In genomic region chr6:150149146-150149545, GRCh38 we compare ENCODE assay signal across 16 cellular contexts. TPM values are rescaled to one million over a fixed set of nuclear protein-coding genes. Genes with fewer than 3 reads are reported as not detected.
"Had no signal": no experiment of that assay in that cellular context is flagged by ENCODE, and none has a peak within 500 bp of the region (broad histone marks: within the 10 kb centered on the region; RNA-seq: fewer than 3 reads in every experiment).

No MANE protein-coding gene starts in this region.

- DNase-seq: activated naive CD4-positive, alpha-beta T cell treated with anti-CD3 and anti-CD28 coated beads for 36 hours; dermis blood vessel endothelial cell; foreskin melanocyte; heart left ventricle; immature natural killer cell; left cardiac atrium; lower lobe of right lung; sigmoid colon; stimulated activated CD4-positive, alpha-beta T cell treated with anti-CD3 and anti-CD28 coated beads, Interleukin-2, amount 100 ng/mL, for 24 hours; T-helper 9 cell had no signal

- H3K36me3 ChIP-seq: ascending aorta, breast epithelium, heart left ventricle, lower lobe of right lung, sigmoid colon, thoracic aorta had no signal

- H3K9me3 ChIP-seq: ascending aorta, breast epithelium, heart left ventricle, lower lobe of right lung, sigmoid colon, thoracic aorta had no signal

- H3K4me1 ChIP-seq: ascending aorta, breast epithelium had no signal

- H3K27me3 ChIP-seq: ascending aorta had no signal

- H3K4me3 ChIP-seq: ascending aorta, breast epithelium, heart left ventricle, lower lobe of right lung, sigmoid colon, thoracic aorta had no signal

- H3K27ac ChIP-seq: ascending aorta, breast epithelium, epithelial cell of prostate, heart left ventricle, lower lobe of right lung, sigmoid colon, thoracic aorta had no signal

RNA-seq across cellular contexts. Expression of gene PPP1R14C, which starts 6.3 kb away (rescaled TPM):
- total RNA-seq: activated naive CD4-positive, alpha-beta T cell treated with anti-CD3 and anti-CD28 coated beads for 36 hours; activated T-helper 17 cell treated with anti-CD3 and anti-CD28 coated beads, Interleukin-2, amount 50 U/mL, for 72 hours; ascending aorta; dermis blood vessel endothelial cell; pulmonary artery endothelial cell had no signal
